In the genomic region with DNA sequence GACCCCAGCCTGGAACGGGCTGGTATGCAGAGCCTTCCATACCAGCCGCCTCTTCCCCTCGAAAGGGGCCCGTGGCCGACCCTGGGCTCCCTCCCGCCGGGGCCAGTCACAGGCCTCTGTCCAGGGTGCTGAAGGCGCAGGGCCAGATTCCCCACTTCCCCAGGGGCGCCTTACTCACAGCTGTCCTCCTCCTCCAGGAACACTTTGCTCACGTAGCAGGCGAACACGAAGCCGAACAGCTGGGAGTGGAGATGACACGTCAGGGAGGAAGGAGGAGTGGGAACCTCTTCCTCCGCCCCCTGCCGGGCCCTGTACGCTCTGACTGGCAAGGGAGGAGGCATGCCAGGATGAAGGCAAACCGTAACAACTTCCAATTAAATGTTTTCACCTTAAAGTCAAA, we compare ENCODE assay signal across 8 cellular contexts. TPM values are rescaled to one million over a fixed set of nuclear protein-coding genes. Genes with fewer than 3 reads are reported as not detected.
A peak's percentile ranks its signal among the peaks of the same experiment; 100 is the strongest.
DNase-seq lines count a peak whose midpoint lies in the region; ATAC-seq, FAIRE-seq and TF ChIP-seq lines count a peak whose summit lies in the region.

No MANE protein-coding gene starts in this region.

- ATAC-seq in HG03571 (IDR thresholded peaks at IDR 0.05; ENCODE audit: unreplicated experiment): no peak

- no peak overlapping the region for H3K4me3 Mint-ChIP-seq in neural progenitor cell

- no peaks in the 10 kb centered on the region for H3K9me2 ChIP-seq in OCI-LY7 (ENCODE audit: insufficient read depth, low read length)

- no peak overlapping the region for H3K27ac Mint-ChIP-seq in neural progenitor cell

- no peaks in the 10 kb centered on the region for H3K9me3 ChIP-seq in OCI-LY7 (ENCODE audit: low read length)
- H3K9me3 ChIP-seq in neural progenitor cell (ENCODE audit: low read depth): no peaks in the 10 kb centered on the region
- H3K9me3 ChIP-seq in tibial artery: no peaks in the 10 kb centered on the region

- H3K36me3 ChIP-seq in ACC112 (ENCODE audit: insufficient read depth, low read length) (no peaks in the 10 kb centered on the region), OCI-LY7 (ENCODE audit: insufficient read depth, low read length) (no peaks in the 10 kb centered on the region), neural progenitor cell (no peaks in the 10 kb centered on the region), tibial artery (no peaks in the 10 kb centered on the region)

- DNase-seq in H54 (ENCODE audit: insufficient read length, low spot score): peak; percentile 96
- peak; percentile 45 for DNase-seq in OCI-LY7 (ENCODE audit: low spot score)
- DNase-seq in activated T-cell treated with anti-CD3 and anti-CD28 coated beads, Interleukin-2, amount 50 U/mL, for 48 hours: peak; percentile 59 to 68
- DNase-seq in fibroblast of peridontal ligament (ENCODE audit: extremely low read depth): peak; percentile 91
- DNase-seq in neural progenitor cell (ENCODE audit: low spot score): peak; percentile 90
- peak; percentile 67 to 74 for DNase-seq in tibial artery

- BruUV-seq in OCI-LY7 (replicated peaks; lab: Mats Ljungman, UMichigan): no TSS peak

- no peak overlapping the region for H3K9ac ChIP-seq in neural progenitor cell

- H3F3A ChIP-seq in neural progenitor cell (ENCODE audit: low read depth): peaks cover 14% of the 10 kb centered on the region

- H3K4me3 ChIP-seq in ACC112 (ENCODE audit: low read depth, low read length) (peak overlapping the region; percentile 61), OCI-LY7 (ENCODE audit: low read depth, low read length, poor library complexity, severe bottlenecking) (peak overlapping the region; percentile 25), neural progenitor cell (no peak overlapping the region), tibial artery (peak overlapping the region in 1 of 2 donors; percentile 4)

- H4K20me1 ChIP-seq in OCI-LY7 (ENCODE audit: insufficient read depth, low read length) (no peaks in the 10 kb centered on the region), neural progenitor cell (ENCODE audit: low read depth) (peaks cover 34% of the 10 kb centered on the region)

- H3K27ac ChIP-seq in ACC112 (ENCODE audit: low read depth, low read length) (no peak overlapping the region), OCI-LY7 (ENCODE audit: low read depth, low read length, poor library complexity, severe bottlenecking) (no peak overlapping the region), neural progenitor cell (no peak overlapping the region), tibial artery (no peak overlapping the region)

- H3K4me1 ChIP-seq in ACC112 (ENCODE audit: control insufficient read depth, insufficient read depth, low read length, unreplicated experiment) (no peaks in the 10 kb centered on the region), OCI-LY7 (ENCODE audit: insufficient read depth, low read length, poor library complexity, severe bottlenecking) (peaks cover 6% of the 10 kb centered on the region), neural progenitor cell (peaks cover 3% of the 10 kb centered on the region), tibial artery (peaks cover 0 to 14% (median 10%) of the 10 kb centered on the region in 4 donors)

- peaks cover 15% of the 10 kb centered on the region for H3K36me3 Mint-ChIP-seq in neural progenitor cell

- H3K79me2 ChIP-seq in ACC112 (ENCODE audit: control insufficient read depth, insufficient read depth, low read length, unreplicated experiment) (no peaks in the 10 kb centered on the region), OCI-LY7 (ENCODE audit: insufficient read depth, low read depth, low read length) (no peaks in the 10 kb centered on the region), neural progenitor cell (ENCODE audit: low read depth) (no peaks in the 10 kb centered on the region)

- CTCF ChIA-PET in OCI-LY7 (lab: Charles Lee; ENCODE audit: unreplicated experiment): no interaction called here

- POLR2A ChIA-PET in OCI-LY7 (lab: Charles Lee): no interaction called here

- H3K4me2 ChIP-seq in OCI-LY7 (ENCODE audit: low read length) (peak overlapping the region; percentile 72; the same call in 1 of the 2 replicates), neural progenitor cell (peak overlapping the region; percentile 53)

- peak; percentile 91 for FAIRE-seq in H54 (lab: Jason Lieb, UNC)

- H2AFZ ChIP-seq in ACC112 (ENCODE audit: low read length, unreplicated experiment) (no peak overlapping the region), OCI-LY7 (ENCODE audit: low read length) (no peak overlapping the region), neural progenitor cell (replicated peaks) (no peak overlapping the region)

- intact Hi-C loops in OCI-LY7 (cut with micrococcal nuclease; ENCODE audit: unreplicated experiment): no loop called here
- intact Hi-C loops in tibial artery (cut with DNase I; ENCODE audit: low total_unique reads): no loop called here

- TF ChIP-seq POLR2A in H54 (IDR thresholded peaks at IDR 0.05; ENCODE audit: low read depth, low read length): no peak

- TF ChIP-seq CTCF in OCI-LY7 (conservative IDR thresholded peaks at IDR 0.05; ENCODE audit: low read length): no peak
- no peak for TF ChIP-seq CTCF in neural progenitor cell (IDR thresholded peaks at IDR 0.05)
- no peak for TF ChIP-seq CTCF in tibial artery (IDR thresholded peaks at IDR 0.05)

- peaks cover 13% of the 10 kb centered on the region for H3K4me1 Mint-ChIP-seq in neural progenitor cell

- peaks cover 8% of the 10 kb centered on the region for H3K27me3 Mint-ChIP-seq in neural progenitor cell (ENCODE audit: insufficient read depth, low read depth)

- peaks cover 5% of the 10 kb centered on the region for H3K27me3 ChIP-seq in ACC112 (ENCODE audit: insufficient read depth, low read length)
- H3K27me3 ChIP-seq in neural progenitor cell: no peaks in the 10 kb centered on the region
- peaks cover 0 to 56% of the 10 kb centered on the region in 2 donors for H3K27me3 ChIP-seq in tibial artery

- no peaks in the 10 kb centered on the region for H3K9me3 Mint-ChIP-seq in neural progenitor cell

RNA-seq across cellular contexts. Expression of gene NKAIN1, which starts 57.3 kb away (rescaled TPM):
- total RNA-seq in OCI-LY7 (2014; rRNA removed; shearing (Covaris generic)): not detected in 2 replicates
- total RNA-seq in OCI-LY7 (2022): not detected in 2 replicates
- total RNA-seq in neural progenitor cell (ENCODE audit: low replicate concordance): 14.5 and 24.0 TPM in 2 replicates

Comparison
In these comparisons a context has a peak if more than half of its experiments do, and no peak if none do; other contexts are left out.
1. DNase-seq: peak in every context shown above with its lines; median percentile 96 in H54; 91 in fibroblast of peridontal ligament; 90 in neural progenitor cell; 70 in tibial artery; 64 in activated T-cell treated with anti-CD3 and anti-CD28 coated beads, Interleukin-2, amount 50 U/mL, for 48 hours; 45 in OCI-LY7.
2. RNA of gene NKAIN1, which starts 57.3 kb away (total RNA-seq): 14.5 to 24.0 TPM in neural progenitor cell; not detected in OCI-LY7; every median in the first group is over 10 times any median in the second.